ENCODE assay signal across 15 cellular contexts in the genomic region with DNA sequence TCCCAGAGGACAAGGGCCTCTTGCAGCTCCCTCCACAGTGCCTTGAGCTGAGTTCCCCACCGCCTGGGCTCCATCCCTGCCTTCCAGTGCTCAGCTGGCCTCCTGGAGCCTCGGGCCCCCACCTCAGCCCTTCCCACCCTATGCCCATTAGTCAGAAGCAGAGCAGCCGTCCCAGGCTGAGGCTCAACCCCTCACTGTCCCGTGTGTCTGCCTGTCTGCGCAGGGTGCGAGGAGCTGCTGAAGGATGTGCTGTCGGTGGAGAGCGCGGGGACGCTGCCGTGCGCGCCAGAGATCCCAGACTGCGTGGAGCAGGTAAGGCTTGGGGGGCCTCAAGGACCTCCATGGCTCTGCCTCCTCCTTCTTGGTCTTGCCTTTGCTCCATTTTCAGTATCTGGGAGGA.
"Had no signal": no experiment of that assay in that cellular context is flagged by ENCODE, and none has a peak within 500 bp of the region (broad histone marks: within the 10 kb centered on the region; RNA-seq: fewer than 3 reads in every experiment).

No MANE protein-coding gene starts in this region.

- H3K36me3 ChIP-seq: colonic mucosa, neutrophil, sigmoid colon, stomach, thoracic aorta, transverse colon had no signal

- H3K9me3 ChIP-seq: colonic mucosa, neutrophil, sigmoid colon, stomach, thoracic aorta, transverse colon had no signal

- H3K27me3 ChIP-seq: colonic mucosa had no signal

- FAIRE-seq: endothelial cell of umbilical vein had no signal

- DNase-seq: colonic mucosa, erythroblast, foreskin keratinocyte, kidney glomerular epithelial cell, mesendoderm, naive B cell, nephron progenitor cell, sigmoid colon, stomach, substantia nigra, transverse colon had no signal

- H3K4me1 ChIP-seq: colonic mucosa, foreskin keratinocyte had no signal

- ATAC-seq: foreskin keratinocyte had no signal

- H3K27ac ChIP-seq: colonic mucosa, foreskin keratinocyte, neutrophil, sigmoid colon, skin epidermis, stomach, thoracic aorta, transverse colon had no signal

- H3K4me3 ChIP-seq: colonic mucosa, sigmoid colon, skin epidermis, stomach, thoracic aorta, transverse colon had no signal
